ENCODE assay signal across 8 cellular contexts in genomic region chr9:110048473-110048975, GRCh38.
A peak's percentile ranks its signal among the peaks of the same experiment; 100 is the strongest.
DNase-seq lines count a peak whose midpoint lies in the region; ATAC-seq and TF ChIP-seq lines count a peak whose summit lies in the region.

No MANE protein-coding gene starts in this region.

- H3K27me3 Mint-ChIP-seq in Caco-2 (ENCODE audit: insufficient read depth, unreplicated experiment), result no peaks in the 10 kb centered on the region

- peak overlapping the region; percentile 63 for H3K27ac Mint-ChIP-seq in Caco-2 (ENCODE audit: unreplicated experiment)

- POLR2A ChIA-PET in Caco-2 (lab: Charles Lee) (interaction anchor here (1.1 kb wide), 1 partner anchor 79 kb away, joined by 6 read pairs; no protein-coding TSS in a partner anchor), RWPE1 (lab: Yijun Ruan, JAX; ENCODE audit: low non-redundant PET) (interaction anchor here (0.6 kb wide), 1 partner anchor 14 kb away, joined by 3 read pairs; no protein-coding TSS in a partner anchor)

- peaks cover 9% of the 10 kb centered on the region for H3K36me3 Mint-ChIP-seq in Caco-2 (ENCODE audit: insufficient read depth, unreplicated experiment)

- 0% methylated on average over 6 of the region's 39 CpGs; no CpG with 5 or more reads in 1 of the 2 donors for WGBS in gastroesophageal sphincter (ENCODE audit: low coverage in 1 of 2), 2 donors
- WGBS in thyroid gland, 2 donors, result 1 to 2% methylated on average over 7 to 39 of the region's 39 CpGs

- H3K4me1 Mint-ChIP-seq in Caco-2 (ENCODE audit: low read depth, unreplicated experiment), result peaks cover 22% of the 10 kb centered on the region

- H3K9me3 ChIP-seq in Caco-2, result no peaks in the 10 kb centered on the region
- no peaks in the 10 kb centered on the region for H3K9me3 ChIP-seq in gastroesophageal sphincter
- H3K9me3 ChIP-seq in thyroid gland, result no peaks in the 10 kb centered on the region

- no TSS peak for BruUV-seq in Caco-2 (replicated peaks; lab: Mats Ljungman, UMichigan)

- ATAC-seq in GM19468 (IDR thresholded peaks at IDR 0.05; ENCODE audit: extremely low read depth, unreplicated experiment) (peak; percentile 42), gastroesophageal sphincter (peak; percentile 94), omental fat pad (ENCODE audit: low FRiP score) (peak; percentile 90)

- CTCF ChIA-PET in Caco-2 (lab: Charles Lee) (interaction anchor here (0.6 kb wide), 1 partner anchor 8 kb away, joined by 3 read pairs; no protein-coding TSS in a partner anchor), RWPE1 (lab: Yijun Ruan, JAX) (no interaction called here)

- TF ChIP-seq POLR2A in gastroesophageal sphincter (IDR thresholded peaks at IDR 0.05) (peak; percentile 64 to 69), thyroid gland (IDR thresholded peaks at IDR 0.05) (peak in 1 of 2 donors; percentile 67)

- intact Hi-C loops in Caco-2 (cut with micrococcal nuclease; ENCODE audit: unreplicated experiment) (loop anchor here (2.0 kb wide), 3 partner anchors 42 to 146 kb away; no protein-coding TSS in a partner anchor), thyroid gland (cut with DNase I) (no loop called here)

- H3K36me3 ChIP-seq in Caco-2 (ENCODE audit: control insufficient read depth, insufficient read depth, low read length) (no peaks in the 10 kb centered on the region), gastroesophageal sphincter (no peaks in the 10 kb centered on the region), thyroid gland (no peaks in the 10 kb centered on the region)

- peak overlapping the region; percentile 92 for H3K4me3 Mint-ChIP-seq in Caco-2 (ENCODE audit: unreplicated experiment)

- no peak for TF ChIP-seq CTCF in Caco-2 (IDR thresholded peaks at IDR 0.05; ENCODE audit: insufficient read depth in 1 of 2, low read depth in 1 of 2, low read length in 1 of 2, severe bottlenecking in 1 of 2, unreplicated experiment in 1 of 2)
- TF ChIP-seq CTCF in HL-60 (IDR thresholded peaks at IDR 0.05; ENCODE audit: insufficient read depth, low read length), result no peak
- no peak for TF ChIP-seq CTCF in RWPE1 (conservative IDR thresholded peaks at IDR 0.05; ENCODE audit: low read depth)
- TF ChIP-seq CTCF in gastroesophageal sphincter (IDR thresholded peaks at IDR 0.05), result no peak
- no peak for TF ChIP-seq CTCF in omental fat pad (IDR thresholded peaks at IDR 0.05)
- no peak for TF ChIP-seq CTCF in thyroid gland (IDR thresholded peaks at IDR 0.05)

- peak; percentile 85 to 86 for DNase-seq in Caco-2
- DNase-seq in HL-60 (ENCODE audit: low read depth in 1 of 2, low spot score in 1 of 2), result peak; percentile 63 to 82
- peak; percentile 87 for DNase-seq in RWPE1 (ENCODE audit: low spot score)
- peak; percentile 92 for DNase-seq in activated effector memory CD4-positive, alpha-beta T cell treated with anti-CD3 and anti-CD28 coated beads, Interleukin-2, amount 50 U/mL, for 16 hours
- peak; percentile 45 for DNase-seq in omental fat pad (ENCODE audit: low spot score)
- peak; percentile 73 to 79 for DNase-seq in thyroid gland

- H3K4me1 ChIP-seq in Caco-2, result peaks cover 14% of the 10 kb centered on the region
- peaks cover 0 to 48% (median 12%) of the 10 kb centered on the region in 3 donors for H3K4me1 ChIP-seq in gastroesophageal sphincter
- peaks cover 0 to 20% of the 10 kb centered on the region in 2 donors for H3K4me1 ChIP-seq in thyroid gland

- H3K27ac ChIP-seq in HL-60 (replicated peaks), result peak overlapping the region; percentile 80
- peak overlapping the region; percentile 82 for H3K27ac ChIP-seq in RWPE1
- H3K27ac ChIP-seq in gastroesophageal sphincter, result peak overlapping the region in 3 of 4 donors; percentile 74 to 89 (median 84)
- peak overlapping the region in 2 of 3 donors; percentile 62 to 72 for H3K27ac ChIP-seq in thyroid gland

- H3K4me3 ChIP-seq in Caco-2 (ENCODE audit: low read depth, low read length) (peak overlapping the region; percentile 63), HL-60 (replicated peaks; ENCODE audit: insufficient read depth, low read length) (peak overlapping the region; percentile 99), gastroesophageal sphincter (peak overlapping the region; percentile 77 to 80), thyroid gland (replicated peaks in 1 of 3) (peak overlapping the region; percentile 25 to 58 (median 52))

- no peaks in the 10 kb centered on the region for H3K9me3 Mint-ChIP-seq in Caco-2 (ENCODE audit: unreplicated experiment)

- H3K27me3 ChIP-seq in Caco-2 (replicated peaks; ENCODE audit: control insufficient read depth, insufficient read depth, low read length), result no peaks in the 10 kb centered on the region
- H3K27me3 ChIP-seq in HL-60 (ENCODE audit: insufficient read depth, poor library complexity, severe bottlenecking), result no peaks in the 10 kb centered on the region
- no peaks in the 10 kb centered on the region for H3K27me3 ChIP-seq in gastroesophageal sphincter
- no peaks in the 10 kb centered on the region for H3K27me3 ChIP-seq in thyroid gland

- TF ChIP-seq EP300 in gastroesophageal sphincter (IDR thresholded peaks at IDR 0.05), result no peak

Comparison
In these comparisons a context has a peak if more than half of its experiments do, and no peak if none do; other contexts are left out.
1. Peak in every context shown above with its lines: DNase-seq, ATAC-seq, H3K4me3 ChIP-seq and H3K27ac ChIP-seq.
2. ATAC-seq: peak in every context shown above with its lines; median percentile 94 in gastroesophageal sphincter; 90 in omental fat pad; 42 in GM19468.